Comparison of ENCODE assay signal across 19 cellular contexts in genomic region chr15:68376447-68377060, GRCh38. TPM values are rescaled to one million over a fixed set of nuclear protein-coding genes. Genes with fewer than 3 reads are reported as not detected.
DNase-seq lines count a peak whose midpoint lies in the region; ATAC-seq and TF ChIP-seq lines count a peak whose summit lies in the region.
"Had no signal": no experiment of that assay in that cellular context is flagged by ENCODE, and none has a peak within 500 bp of the region (broad histone marks: within the 10 kb centered on the region; RNA-seq: fewer than 3 reads in every experiment).

No MANE protein-coding gene starts in this region.

- H3K4me1 Mint-ChIP-seq in osteocyte (ENCODE audit: unreplicated experiment): peaks cover 65% of the 10 kb centered on the region

- TF ChIP-seq CTCF in osteocyte (IDR thresholded peaks at IDR 0.05): no peak

- H3K4me3 Mint-ChIP-seq in osteocyte (ENCODE audit: unreplicated experiment): no peak overlapping the region
- H3K4me3 Mint-ChIP-seq: B cell; CD4-positive, alpha-beta T cell; IgD-negative memory B cell had no signal

- no peaks in the 10 kb centered on the region for H3K9me3 Mint-ChIP-seq in activated naive CD4-positive, alpha-beta T cell treated with anti-CD3 and anti-CD28 coated beads, Interleukin-2, amount 50 U/mL, for 72 hours
- no peaks in the 10 kb centered on the region for H3K9me3 Mint-ChIP-seq in osteocyte (ENCODE audit: unreplicated experiment)
- H3K9me3 Mint-ChIP-seq: CD4-positive, alpha-beta T cell; IgD-negative memory B cell had no signal

- peak in 1 of 2 donors; percentile 21 for DNase-seq in activated naive CD4-positive, alpha-beta T cell treated with anti-CD3 and anti-CD28 coated beads, Interleukin-2, amount 50 U/mL, for 72 hours (ENCODE audit: low spot score in 2 of 2)
- DNase-seq in activated naive CD4-positive, alpha-beta T cell treated with anti-CD3 and anti-CD28 coated beads, Interleukin-2, amount 50 U/mL, for 16 hours: no peak
- DNase-seq in ecto neural progenitor cell (ENCODE audit: low spot score) (peak; percentile 32), osteocyte (ENCODE audit: extremely low spot score, unreplicated experiment) (peak; percentile 53)
- DNase-seq in stimulated activated CD8-positive, alpha-beta memory T cell treated with anti-CD3 and anti-CD28 coated beads, Interleukin-4, amount 100 ng/mL, for 48 hours: no peak
- DNase-seq in stimulated activated CD4-positive, alpha-beta T cell treated with anti-CD3 and anti-CD28 coated beads, Interleukin-12 subunit alpha, Interleukin-12 subunit beta, amount 100 ng/mL, for 4 hours: no peak
- DNase-seq: DMS79, MV-4-11, NCI-H1436 treated with DMSO at 0.1 percent for 48 hours, NCI-H2081 treated with DMSO at 0.1 percent for 48 hours, NCI-H524, Peyer's patch had no signal

- peak overlapping the region; percentile 12 to 46 for H3K27ac Mint-ChIP-seq in activated naive CD4-positive, alpha-beta T cell treated with anti-CD3 and anti-CD28 coated beads, Interleukin-2, amount 50 U/mL, for 72 hours
- peak overlapping the region; percentile 57 for H3K27ac Mint-ChIP-seq in osteocyte (ENCODE audit: unreplicated experiment)
- H3K27ac Mint-ChIP-seq: B cell; CD4-positive, alpha-beta T cell; IgD-negative memory B cell had no signal

- H3K36me3 Mint-ChIP-seq in activated naive CD4-positive, alpha-beta T cell treated with anti-CD3 and anti-CD28 coated beads, Interleukin-2, amount 50 U/mL, for 72 hours: no peaks in the 10 kb centered on the region
- H3K36me3 Mint-ChIP-seq in osteocyte (ENCODE audit: unreplicated experiment): peaks cover 52% of the 10 kb centered on the region
- H3K36me3 Mint-ChIP-seq: IgD-negative memory B cell had no signal

- no peak for ATAC-seq in activated naive CD4-positive, alpha-beta T cell treated with anti-CD3 and anti-CD28 coated beads, Interleukin-2, amount 50 U/mL, for 72 hours
- no peak for ATAC-seq in HG03097 (IDR thresholded peaks at IDR 0.05; ENCODE audit: low FRiP score, unreplicated experiment)
- ATAC-seq: GM12878, HCT116 had no signal

- H3K27me3 Mint-ChIP-seq in osteocyte (ENCODE audit: unreplicated experiment): no peaks in the 10 kb centered on the region
- H3K27me3 Mint-ChIP-seq: CD4-positive, alpha-beta T cell had no signal

RNA-seq across cellular contexts. Expression of gene ITGA11, which starts 55.4 kb away (rescaled TPM):
- 1 to 10 TPM in 1 of 2 donors, under 1 TPM in 1; 0.27 to 1.8 TPM for total RNA-seq in activated naive CD4-positive, alpha-beta T cell treated with anti-CD3 and anti-CD28 coated beads, Interleukin-2, amount 50 U/mL, for 72 hours
- 1,149 and 1,161 TPM in 2 replicates for total RNA-seq in osteocyte
- total RNA-seq: B cell, HT-29 had no signal

Comparison
In these comparisons a context has a peak if more than half of its experiments do, and no peak if none do; other contexts are left out.
1. DNase-seq: peak in ecto neural progenitor cell (single experiment) and osteocyte (single experiment); none in activated naive CD4-positive, alpha-beta T cell treated with anti-CD3 and anti-CD28 coated beads, Interleukin-2, amount 50 U/mL, for 16 hours (single experiment), stimulated activated CD8-positive, alpha-beta memory T cell treated with anti-CD3 and anti-CD28 coated beads, Interleukin-4, amount 100 ng/mL, for 48 hours (single experiment) and stimulated activated CD4-positive, alpha-beta T cell treated with anti-CD3 and anti-CD28 coated beads, Interleukin-12 subunit alpha, Interleukin-12 subunit beta, amount 100 ng/mL, for 4 hours (single experiment).
2. RNA of gene ITGA11, which starts 55.4 kb away (total RNA-seq): 1,149 to 1,161 TPM in osteocyte; 0.27 to 1.8 TPM in activated naive CD4-positive, alpha-beta T cell treated with anti-CD3 and anti-CD28 coated beads, Interleukin-2, amount 50 U/mL, for 72 hours; every median in the first group is over 100 times any median in the second.